20 cellular contexts compared by ENCODE assay signal in genomic region chr1:215417122-215417521, GRCh38.
DNase-seq lines count a peak whose midpoint lies in the region; FAIRE-seq and TF ChIP-seq lines count a peak whose summit lies in the region.
"Had no signal": no experiment of that assay in that cellular context is flagged by ENCODE, and none has a peak within 500 bp of the region (broad histone marks: within the 10 kb centered on the region; RNA-seq: fewer than 3 reads in every experiment).

No MANE protein-coding gene starts in this region.

- H3K4me3 Mint-ChIP-seq in CD14-positive monocyte, result no peak overlapping the region
- H3K4me3 Mint-ChIP-seq: CD4-positive, alpha-beta memory T cell had no signal

- H3K9ac ChIP-seq in GM23248, result no peak overlapping the region
- peak overlapping the region; percentile 26 for H3K9ac ChIP-seq in skeletal muscle satellite cell (ENCODE audit: low read depth, low read length)
- H3K9ac ChIP-seq: BLaER1, KMS-11 had no signal

- H3K79me2 ChIP-seq in GM23248 (ENCODE audit: insufficient read depth), result no peaks in the 10 kb centered on the region

- WGBS in GM23248 (ENCODE audit: low coverage in 1 of 2, low lambda C conversion rate in 2 of 2, missing lambda C conversion rate in 2 of 2), 2 experiments, result 71 to 75% methylated on average over 5 of the region's 5 CpGs

- H3F3A ChIP-seq in GM23248 (ENCODE audit: insufficient read depth), result no peaks in the 10 kb centered on the region

- intact Hi-C loops in CD14-positive monocyte (cut with micrococcal nuclease), result no loop called here

- H3K36me3 ChIP-seq in GM23248 (ENCODE audit: low read depth), result no peaks in the 10 kb centered on the region
- H3K36me3 ChIP-seq in skeletal muscle satellite cell (ENCODE audit: insufficient read depth, low read length), result no peaks in the 10 kb centered on the region
- H3K36me3 ChIP-seq: BLaER1 had no signal

- DNase-seq in GM23248, result peak; percentile 31
- DNase-seq in RWPE1 (ENCODE audit: low spot score), result peak; percentile 4
- peak; percentile 9 for DNase-seq in fibroblast of gingiva (ENCODE audit: low read depth)
- no peak for DNase-seq in GM10266 (ENCODE audit: extremely low spot score)
- no peak for DNase-seq in HTR-8/SVneo (ENCODE audit: insufficient read length, low spot score)
- no peak for DNase-seq in CD14-positive monocyte (ENCODE audit: low spot score)
- DNase-seq: Caco-2; CD4-positive, alpha-beta memory T cell; DND-41; H7; MV-4-11; NCI-H1105 treated with DMSO at 0.1 percent for 48 hours; NCI-H2029 treated with DMSO at 0.1 percent for 48 hours; NCI-H526; OCI-M1; SHP77 had no signal

- H3K27me3 ChIP-seq in GM23248 (replicated peaks; ENCODE audit: insufficient read depth) (no peaks in the 10 kb centered on the region), skeletal muscle satellite cell (ENCODE audit: control insufficient read depth, insufficient read depth, low read length) (no peaks in the 10 kb centered on the region)
- H3K27me3 ChIP-seq: BLaER1 had no signal

- H3K4me1 Mint-ChIP-seq in CD14-positive monocyte, result no peaks in the 10 kb centered on the region
- H3K4me1 Mint-ChIP-seq: CD4-positive, alpha-beta memory T cell had no signal

- CTCF ChIA-PET in RWPE1 (lab: Yijun Ruan, JAX), result interaction anchor here (0.6 to 0.7 kb wide), 3 partner anchors 16 to 765 kb away, joined by 3 to 5 read pairs (median 3); no protein-coding TSS in a partner anchor

- H2AFZ ChIP-seq in GM23248, result no peak overlapping the region

- H3K9me3 ChIP-seq in GM23248 (ENCODE audit: low read depth) (no peaks in the 10 kb centered on the region), skeletal muscle satellite cell (replicated peaks; ENCODE audit: low read length) (no peaks in the 10 kb centered on the region)
- H3K9me3 ChIP-seq: BLaER1, Caco-2 had no signal

- H3K9me3 Mint-ChIP-seq in CD14-positive monocyte, result peaks cover 0 to 19% (median 7%) of the 10 kb centered on the region in 7 donors

- no peak for FAIRE-seq in HTR-8/SVneo (lab: Jason Lieb, UNC)
- FAIRE-seq: G401.6 had no signal

- in situ Hi-C loops in GM23248 (cut with MboI), result no loop called here

- TF ChIP-seq CTCF in RWPE1 (conservative IDR thresholded peaks at IDR 0.05; ENCODE audit: low read depth) (no peak), GM10266 (IDR thresholded peaks at IDR 0.05; ENCODE audit: control insufficient read depth, insufficient read depth, low read depth, missing control alignments) (no peak), CD14-positive monocyte (IDR thresholded peaks at IDR 0.05) (no peak)

- H3K4me1 ChIP-seq in GM23248 (ENCODE audit: insufficient read depth), result no peaks in the 10 kb centered on the region
- peaks cover 33% of the 10 kb centered on the region for H3K4me1 ChIP-seq in skeletal muscle satellite cell (ENCODE audit: control insufficient read depth, insufficient read depth, low read length)
- H3K4me1 ChIP-seq: BLaER1, Caco-2 had no signal

- H3K27me3 Mint-ChIP-seq in CD14-positive monocyte (ENCODE audit: low read depth in 3 of 3), result peaks cover 0 to 2% (median 0%) of the 10 kb centered on the region in 3 donors
- H3K27me3 Mint-ChIP-seq: CD4-positive, alpha-beta memory T cell had no signal

- no peaks in the 10 kb centered on the region for H3K36me3 Mint-ChIP-seq in CD14-positive monocyte
- H3K36me3 Mint-ChIP-seq: CD4-positive, alpha-beta memory T cell had no signal

- no peak overlapping the region for H3K4me2 ChIP-seq in GM23248 (ENCODE audit: unreplicated experiment)
- H3K4me2 ChIP-seq in skeletal muscle satellite cell (ENCODE audit: low read length), result peak overlapping the region; percentile 35
- H3K4me2 ChIP-seq: BLaER1, KMS-11 had no signal

- H3K27ac Mint-ChIP-seq in CD14-positive monocyte, result no peak overlapping the region
- H3K27ac Mint-ChIP-seq: CD4-positive, alpha-beta memory T cell had no signal

- no peaks in the 10 kb centered on the region for H4K20me1 ChIP-seq in GM23248 (ENCODE audit: insufficient read depth)
- H4K20me1 ChIP-seq: BLaER1 had no signal

- H3K9me2 ChIP-seq in GM23248 (ENCODE audit: insufficient read depth), result no peaks in the 10 kb centered on the region

- H3K4me3 ChIP-seq in GM23248 (no peak overlapping the region), skeletal muscle satellite cell (ENCODE audit: low read length) (no peak overlapping the region)
- H3K4me3 ChIP-seq: BLaER1 had no signal

- H3K27ac ChIP-seq in GM23248, result no peak overlapping the region
- no peak overlapping the region for H3K27ac ChIP-seq in RWPE1
- H3K27ac ChIP-seq: BLaER1, KMS-11 had no signal

- POLR2A ChIA-PET in RWPE1 (lab: Yijun Ruan, JAX; ENCODE audit: low non-redundant PET), result no interaction called here

Comparison
In these comparisons a context has a peak if more than half of its experiments do, and no peak if none do; other contexts are left out.
1. DNase-seq: peak in GM23248 (single experiment), RWPE1 (single experiment) and fibroblast of gingiva (single experiment); none in GM10266 (single experiment), HTR-8/SVneo (single experiment) and CD14-positive monocyte (single experiment).